In the genomic region with DNA sequence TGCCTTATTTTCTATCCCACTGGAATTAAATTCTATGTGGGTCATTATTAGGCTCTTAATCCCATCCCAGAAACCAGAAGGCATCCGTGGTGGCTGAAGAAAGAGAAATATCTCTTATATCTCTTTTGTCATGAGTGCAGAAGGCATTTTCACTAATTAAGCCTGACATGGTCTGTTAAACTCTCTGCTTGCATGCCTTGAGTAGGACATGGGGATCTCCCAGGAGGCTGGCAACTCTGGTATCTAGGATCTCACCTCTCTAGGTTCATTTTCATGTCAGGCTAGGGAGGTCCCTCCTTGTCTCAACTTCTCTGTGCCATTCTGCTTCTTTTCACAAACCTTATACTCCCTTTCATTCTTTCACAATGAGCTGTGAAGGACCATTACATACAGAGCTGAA, we compare ENCODE assay signal across 23 cellular contexts. TPM values are rescaled to one million over a fixed set of nuclear protein-coding genes. Genes with fewer than 3 reads are reported as not detected.
DNase-seq lines count a peak whose midpoint lies in the region; ATAC-seq, FAIRE-seq and TF ChIP-seq lines count a peak whose summit lies in the region.
"Had no signal": no experiment of that assay in that cellular context is flagged by ENCODE, and none has a peak within 500 bp of the region (broad histone marks: within the 10 kb centered on the region; RNA-seq: fewer than 3 reads in every experiment).

No MANE protein-coding gene starts in this region.

- FAIRE-seq in GM12878 (lab: Jason Lieb, UNC): no peak
- FAIRE-seq: D721Med, G401.6, GM12892, HTR-8/SVneo had no signal

- H3K4me1 ChIP-seq in GM12878 (ENCODE audit: control insufficient read depth, insufficient read depth, low read length): no peaks in the 10 kb centered on the region
- H3K4me1 ChIP-seq: BLaER1 treated with 17β-estradiol and CSF1 and Interleukin-3, amounts not matched to agents 10 nM and 100 nM had no signal

- CTCF ChIA-PET in GM12878 (lab: Yijun Ruan, JAX): no interaction called here

- no peaks in the 10 kb centered on the region for H3K36me3 ChIP-seq in GM12878 (ENCODE audit: control insufficient read depth in 2 of 2, insufficient read depth in 2 of 2, low read length in 1 of 2)
- H3K36me3 ChIP-seq: BLaER1 treated with 17β-estradiol and CSF1 and Interleukin-3, amounts not matched to agents 10 nM and 100 nM; SJCRH30 had no signal

- no peak overlapping the region for H3K4me3 ChIP-seq in GM12878
- H3K4me3 ChIP-seq: BLaER1 treated with 17β-estradiol and CSF1 and Interleukin-3, amounts not matched to agents 10 nM and 100 nM; PC-9; SJCRH30 had no signal

- DNase-seq in NCI-H524 (lab: John Stamatoyannopoulos, UW) (peak; percentile 13 to 38), NCI-H524 treated with DMSO at 0.1 percent for 48 hours (lab: John Stamatoyannopoulos, UW) (no peak), NCI-H2171 (lab: John Stamatoyannopoulos, UW) (peak; percentile 40), GM12878 (ENCODE audit: low read depth, low spot score) (peak; percentile 7), retina (peak; percentile 34), activated T-cell treated with anti-CD3 and anti-CD28 coated beads for 4 hours (no peak), NAMALWA (ENCODE audit: low spot score) (no peak), activated gamma-delta T cell treated with Interleukin-2 at 50 U/mL for 16 hours (no peak)
- DNase-seq: CD4-positive, alpha-beta T cell; H7; KBM-7; NCI-H2029; NCI-H526; PC-9; SJCRH30; T-helper 1 cell had no signal

- no peak for TF ChIP-seq RAD21 in GM12878 (IDR thresholded peaks at IDR 0.05; ENCODE audit: insufficient read depth, low read depth, low read length)

- WGBS in GM12878 (ENCODE audit: insufficient coverage, insufficient replicate concordance, low lambda C conversion rate, missing lambda C conversion rate): 0% methylated on average over 1 of the region's 1 CpG

- H3K79me2 ChIP-seq in GM12878 (ENCODE audit: control insufficient read depth, insufficient read depth, low read length): no peaks in the 10 kb centered on the region

- in situ Hi-C loops in GM12878 (cut with MboI): no loop called here

- RAD21 ChIA-PET in GM12878 (lab: Charles Lee; ENCODE audit: unreplicated experiment): no interaction called here

- intact Hi-C loops in GM12878 (cut with micrococcal nuclease; ENCODE audit: unreplicated experiment): no loop called here

- H2AFZ ChIP-seq in GM12878 (ENCODE audit: control insufficient read depth, low read depth, low read length): no peak overlapping the region
- H2AFZ ChIP-seq: PC-9 had no signal

- no peak for TF ChIP-seq EP300 in GM12878 (IDR thresholded peaks at IDR 0.05; ENCODE audit: borderline replicate concordance in 1 of 2, control insufficient read depth in 1 of 2, low read depth in 2 of 2, low read length in 2 of 2)

- BruUV-seq in GM12878 (replicated peaks; lab: Mats Ljungman, UMichigan): no TSS peak

- no peaks in the 10 kb centered on the region for H4K20me1 ChIP-seq in GM12878 (ENCODE audit: control insufficient read depth, insufficient read depth)
- H4K20me1 ChIP-seq: BLaER1 treated with 17β-estradiol and CSF1 and Interleukin-3, amounts not matched to agents 10 nM and 100 nM had no signal

- no peak overlapping the region for H3K4me2 ChIP-seq in GM12878 (ENCODE audit: control insufficient read depth, insufficient read depth)
- H3K4me2 ChIP-seq: BLaER1 treated with 17β-estradiol and CSF1 and Interleukin-3, amounts not matched to agents 10 nM and 100 nM; PC-9 had no signal

- POLR2A ChIA-PET in GM12878 (lab: Charles Lee): no interaction called here

- peak; percentile 88 for ATAC-seq in GM12878
- ATAC-seq: Right ventricle myocardium inferior had no signal

- TF ChIP-seq CTCF in GM12878 (IDR thresholded peaks at IDR 0.05 in 2 of 3, conservative IDR thresholded peaks at IDR 0.05 in 1 of 3; ENCODE audit: control insufficient read depth in 2 of 3, extremely low read depth in 1 of 3, insufficient read depth in 1 of 3, low read depth in 3 of 3, low read length in 3 of 3): no peak

- SMC1A ChIA-PET in GM12878 (lab: Charles Lee; ENCODE audit: uncharacterized antibody, unreplicated experiment): interaction anchor here (0.7 kb wide), 1 partner anchor 129 kb away, joined by 3 read pairs; no protein-coding TSS in a partner anchor

- TF ChIP-seq POLR2A in GM12878 (IDR thresholded peaks at IDR 0.05; ENCODE audit: low read depth, low read length): no peak

- H3K9me3 ChIP-seq in GM12878 (replicated peaks; ENCODE audit: control insufficient read depth, insufficient read depth, low read length): no peaks in the 10 kb centered on the region; the same call in 2 of the 3 replicates
- H3K9me3 ChIP-seq: BLaER1 treated with 17β-estradiol and CSF1 and Interleukin-3, amounts not matched to agents 10 nM and 100 nM; SJCRH30 had no signal

- no peak overlapping the region for H3K9ac ChIP-seq in GM12878 (ENCODE audit: control insufficient read depth, insufficient read depth, low read length)
- H3K9ac ChIP-seq: BLaER1 treated with 17β-estradiol and CSF1 and Interleukin-3, amounts not matched to agents 10 nM and 100 nM had no signal

- no peaks in the 10 kb centered on the region; a peak in 1 of 4 replicates for H3K27me3 ChIP-seq in GM12878 (replicated peaks in 1 of 2; ENCODE audit: control insufficient read depth in 2 of 2, insufficient read depth in 2 of 2, low read length in 1 of 2)
- H3K27me3 ChIP-seq: BLaER1 treated with 17β-estradiol and CSF1 and Interleukin-3, amounts not matched to agents 10 nM and 100 nM; SJCRH30 had no signal

- H3K27ac ChIP-seq in GM12878 (ENCODE audit: control insufficient read depth, insufficient read depth): no peak overlapping the region
- H3K27ac ChIP-seq: BLaER1 treated with 17β-estradiol and CSF1 and Interleukin-3, amounts not matched to agents 10 nM and 100 nM; PC-9; SJCRH30 had no signal

TF ChIP-seq in GM12878, 131 proteins besides CTCF, POLR2A, EP300 and RAD21 (continues in another document):
- TF ChIP-seq, protein P1, sequence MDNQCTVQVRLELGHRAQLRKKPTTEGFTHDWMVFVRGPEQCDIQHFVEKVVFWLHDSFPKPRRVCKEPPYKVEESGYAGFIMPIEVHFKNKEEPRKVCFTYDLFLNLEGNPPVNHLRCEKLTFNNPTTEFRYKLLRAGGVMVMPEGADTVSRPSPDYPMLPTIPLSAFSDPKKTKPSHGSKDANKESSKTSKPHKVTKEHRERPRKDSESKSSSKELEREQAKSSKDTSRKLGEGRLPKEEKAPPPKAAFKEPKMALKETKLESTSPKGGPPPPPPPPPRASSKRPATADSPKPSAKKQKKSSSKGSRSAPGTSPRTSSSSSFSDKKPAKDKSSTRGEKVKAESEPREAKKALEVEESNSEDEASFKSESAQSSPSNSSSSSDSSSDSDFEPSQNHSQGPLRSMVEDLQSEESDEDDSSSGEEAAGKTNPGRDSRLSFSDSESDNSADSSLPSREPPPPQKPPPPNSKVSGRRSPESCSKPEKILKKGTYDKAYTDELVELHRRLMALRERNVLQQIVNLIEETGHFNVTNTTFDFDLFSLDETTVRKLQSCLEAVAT (IDR thresholded peaks at IDR 0.05): no peak
- TF ChIP-seq IRF4 (IDR thresholded peaks at IDR 0.05; ENCODE audit: low read depth, low read length) (no peak), MYB (IDR thresholded peaks at IDR 0.05; ENCODE audit: borderline replicate concordance, low read depth, low read length) (no peak), KDM1A (IDR thresholded peaks at IDR 0.05; ENCODE audit: borderline replicate concordance) (no peak), NFIC (IDR thresholded peaks at IDR 0.05; ENCODE audit: low read depth, low read length) (no peak)
- TF ChIP-seq, protein P2, sequence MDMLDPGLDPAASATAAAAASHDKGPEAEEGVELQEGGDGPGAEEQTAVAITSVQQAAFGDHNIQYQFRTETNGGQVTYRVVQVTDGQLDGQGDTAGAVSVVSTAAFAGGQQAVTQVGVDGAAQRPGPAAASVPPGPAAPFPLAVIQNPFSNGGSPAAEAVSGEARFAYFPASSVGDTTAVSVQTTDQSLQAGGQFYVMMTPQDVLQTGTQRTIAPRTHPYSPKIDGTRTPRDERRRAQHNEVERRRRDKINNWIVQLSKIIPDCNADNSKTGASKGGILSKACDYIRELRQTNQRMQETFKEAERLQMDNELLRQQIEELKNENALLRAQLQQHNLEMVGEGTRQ (IDR thresholded peaks at IDR 0.05; ENCODE audit: borderline replicate concordance, low read depth, low read length): no peak

RNA-seq across cellular contexts. Expression of gene GPR63, which starts 25.3 kb away (rescaled TPM):
- 21.8 and 23.1 TPM in 2 replicates for total RNA-seq in GM12878 (2013; cell fraction: nucleolus; rRNA removed)
- 3.7 and 4.3 TPM in 2 replicates for total RNA-seq in GM12878 (2014; rRNA removed)
- 3.7 and 4.0 TPM in 2 replicates for total RNA-seq in GM12878 (2014; rRNA removed; fragmentation: Illumina TruSeq; extraction: Trizol)
- total RNA-seq in GM12878 (2021): 3.6 and 3.8 TPM in 2 replicates
- polyA plus RNA-seq in GM12878 (2011; ENCODE audit: low read depth): 1.2 TPM
- polyA plus RNA-seq in GM12878 (2011; rRNA removed): 6.6 and 7.9 TPM in 2 replicates
- polyA plus RNA-seq in GM12878 (2011; cell fraction: cytosol; rRNA removed): 4.0 and 5.0 TPM in 2 replicates
- polyA plus RNA-seq in GM12878 (2011; cell fraction: nucleus; rRNA removed): 6.9 and 7.0 TPM in 2 replicates
- polyA plus RNA-seq in GM12878 (2012): 1.3 and 1.6 TPM in 2 replicates
- 4.7 and 6.2 TPM in 2 replicates for polyA plus RNA-seq in GM12878 (2014; fragmentation: Illumina TruSeq; extraction: Trizol)
- 1 to 10 TPM; 1.6 to 1.7 TPM for polyA plus RNA-seq in GM12878 (2014; fragmentation: Nextera tagmentation; extraction: Ambion mirVana)
- 2.8 and 3.4 TPM in 2 replicates for polyA plus RNA-seq in GM12878 (2014; rRNA removed)
- 1 to 10 TPM; 1.9 to 2.3 TPM for polyA plus RNA-seq in GM12878 (2016; fragmentation: Nextera tagmentation; extraction: Ambion mirVana)
- 5.9 and 6.0 TPM in 2 replicates for polyA minus RNA-seq in GM12878 (2011; rRNA and poly(A)+ RNA removed)
- 2.1 and 2.3 TPM in 2 replicates for polyA minus RNA-seq in GM12878 (2011; cell fraction: cytosol; rRNA and poly(A)+ RNA removed)
- 5.3 and 8.7 TPM in 2 replicates for polyA minus RNA-seq in GM12878 (2011; cell fraction: nucleus; rRNA and poly(A)+ RNA removed)
- total RNA-seq: A172 had no signal

RNA-seq across cellular contexts. Expression of gene NDUFAF4, which starts 35.1 kb away (rescaled TPM):
- 5.1 and 6.3 TPM in 2 replicates for total RNA-seq in GM12878 (2013; cell fraction: nucleolus; rRNA removed)
- total RNA-seq in GM12878 (2014; rRNA removed): 26.9 and 39.9 TPM in 2 replicates
- total RNA-seq in GM12878 (2014; rRNA removed; fragmentation: Illumina TruSeq; extraction: Trizol): 43.6 and 45.1 TPM in 2 replicates
- 51.2 and 57.6 TPM in 2 replicates for total RNA-seq in GM12878 (2021)
- polyA plus RNA-seq in GM12878 (2011; ENCODE audit: low read depth): 9.6 TPM
- polyA plus RNA-seq in GM12878 (2011; rRNA removed): 96.3 and 152 TPM in 2 replicates
- polyA plus RNA-seq in GM12878 (2011; cell fraction: cytosol; rRNA removed): 23.1 and 29.1 TPM in 2 replicates
- polyA plus RNA-seq in GM12878 (2011; cell fraction: nucleus; rRNA removed): 15.4 and 18.8 TPM in 2 replicates
- 25.3 and 26.6 TPM in 2 replicates for polyA plus RNA-seq in GM12878 (2012)
- 49.8 and 59.2 TPM in 2 replicates for polyA plus RNA-seq in GM12878 (2014; fragmentation: Illumina TruSeq; extraction: Trizol)
- polyA plus RNA-seq in GM12878 (2014; fragmentation: Nextera tagmentation; extraction: Ambion mirVana): 100 to 1,000 TPM; 181 to 187 TPM
- polyA plus RNA-seq in GM12878 (2014; rRNA removed): 25.8 and 38.4 TPM in 2 replicates
- polyA plus RNA-seq in GM12878 (2016; fragmentation: Nextera tagmentation; extraction: Ambion mirVana): 100 to 1,000 TPM; 172 to 188 TPM
- polyA minus RNA-seq in GM12878 (2011; rRNA and poly(A)+ RNA removed): 11.1 and 16.5 TPM in 2 replicates
- 11.3 and 16.7 TPM in 2 replicates for polyA minus RNA-seq in GM12878 (2011; cell fraction: cytosol; rRNA and poly(A)+ RNA removed)
- polyA minus RNA-seq in GM12878 (2011; cell fraction: nucleus; rRNA and poly(A)+ RNA removed): 2.4 and 3.5 TPM in 2 replicates

Comparison
In these comparisons a context has a peak if more than half of its experiments do, and no peak if none do; other contexts are left out.
1. DNase-seq: peak in NCI-H524 (2 of 2), NCI-H2171 (single experiment), GM12878 (single experiment) and retina (single experiment); none in NCI-H524 treated with DMSO at 0.1 percent for 48 hours (single experiment), activated T-cell treated with anti-CD3 and anti-CD28 coated beads for 4 hours (single experiment), NAMALWA (single experiment) and activated gamma-delta T cell treated with Interleukin-2 at 50 U/mL for 16 hours (single experiment).